ENCODE assay signal across 1 cellular context in the genomic region with DNA sequence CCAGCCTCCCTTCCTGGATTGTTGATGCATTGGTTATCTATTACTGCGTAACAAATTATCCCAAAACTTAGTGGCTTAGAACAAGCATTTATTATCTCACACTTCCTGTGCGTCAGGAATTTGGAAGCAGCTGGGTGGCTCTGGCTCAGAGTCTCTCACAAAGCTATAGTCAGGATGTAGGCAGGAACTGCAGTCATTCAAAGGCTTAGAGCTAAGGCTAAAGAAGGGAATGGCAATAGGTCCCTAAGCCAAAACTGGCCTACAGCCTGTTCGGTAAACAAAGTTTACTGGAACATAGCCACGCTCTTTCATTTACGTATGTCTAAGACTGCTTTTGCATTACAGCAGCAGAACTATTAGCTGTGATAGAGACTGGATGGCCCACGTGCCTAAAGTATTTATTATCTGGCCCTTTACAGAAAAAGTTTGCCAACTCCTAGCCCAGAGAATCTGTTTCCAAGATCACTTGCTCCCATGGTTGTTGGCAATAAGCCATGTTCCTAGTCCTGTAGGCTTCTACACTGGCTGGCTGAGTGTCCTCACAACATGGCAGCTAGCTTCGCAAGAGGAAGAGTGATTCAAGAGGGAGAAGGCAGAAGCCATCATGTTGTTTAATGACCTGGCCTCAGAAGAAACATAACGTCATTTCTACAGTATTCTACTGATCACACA.
TF ChIP-seq lines count a peak whose summit lies in the region.

No MANE protein-coding gene starts in this region.

TF ChIP-seq in GM23338, 12 proteins besides CTCF, POLR2A, EP300 and RAD21 (continued from another document):
- TF ChIP-seq, protein P1, sequence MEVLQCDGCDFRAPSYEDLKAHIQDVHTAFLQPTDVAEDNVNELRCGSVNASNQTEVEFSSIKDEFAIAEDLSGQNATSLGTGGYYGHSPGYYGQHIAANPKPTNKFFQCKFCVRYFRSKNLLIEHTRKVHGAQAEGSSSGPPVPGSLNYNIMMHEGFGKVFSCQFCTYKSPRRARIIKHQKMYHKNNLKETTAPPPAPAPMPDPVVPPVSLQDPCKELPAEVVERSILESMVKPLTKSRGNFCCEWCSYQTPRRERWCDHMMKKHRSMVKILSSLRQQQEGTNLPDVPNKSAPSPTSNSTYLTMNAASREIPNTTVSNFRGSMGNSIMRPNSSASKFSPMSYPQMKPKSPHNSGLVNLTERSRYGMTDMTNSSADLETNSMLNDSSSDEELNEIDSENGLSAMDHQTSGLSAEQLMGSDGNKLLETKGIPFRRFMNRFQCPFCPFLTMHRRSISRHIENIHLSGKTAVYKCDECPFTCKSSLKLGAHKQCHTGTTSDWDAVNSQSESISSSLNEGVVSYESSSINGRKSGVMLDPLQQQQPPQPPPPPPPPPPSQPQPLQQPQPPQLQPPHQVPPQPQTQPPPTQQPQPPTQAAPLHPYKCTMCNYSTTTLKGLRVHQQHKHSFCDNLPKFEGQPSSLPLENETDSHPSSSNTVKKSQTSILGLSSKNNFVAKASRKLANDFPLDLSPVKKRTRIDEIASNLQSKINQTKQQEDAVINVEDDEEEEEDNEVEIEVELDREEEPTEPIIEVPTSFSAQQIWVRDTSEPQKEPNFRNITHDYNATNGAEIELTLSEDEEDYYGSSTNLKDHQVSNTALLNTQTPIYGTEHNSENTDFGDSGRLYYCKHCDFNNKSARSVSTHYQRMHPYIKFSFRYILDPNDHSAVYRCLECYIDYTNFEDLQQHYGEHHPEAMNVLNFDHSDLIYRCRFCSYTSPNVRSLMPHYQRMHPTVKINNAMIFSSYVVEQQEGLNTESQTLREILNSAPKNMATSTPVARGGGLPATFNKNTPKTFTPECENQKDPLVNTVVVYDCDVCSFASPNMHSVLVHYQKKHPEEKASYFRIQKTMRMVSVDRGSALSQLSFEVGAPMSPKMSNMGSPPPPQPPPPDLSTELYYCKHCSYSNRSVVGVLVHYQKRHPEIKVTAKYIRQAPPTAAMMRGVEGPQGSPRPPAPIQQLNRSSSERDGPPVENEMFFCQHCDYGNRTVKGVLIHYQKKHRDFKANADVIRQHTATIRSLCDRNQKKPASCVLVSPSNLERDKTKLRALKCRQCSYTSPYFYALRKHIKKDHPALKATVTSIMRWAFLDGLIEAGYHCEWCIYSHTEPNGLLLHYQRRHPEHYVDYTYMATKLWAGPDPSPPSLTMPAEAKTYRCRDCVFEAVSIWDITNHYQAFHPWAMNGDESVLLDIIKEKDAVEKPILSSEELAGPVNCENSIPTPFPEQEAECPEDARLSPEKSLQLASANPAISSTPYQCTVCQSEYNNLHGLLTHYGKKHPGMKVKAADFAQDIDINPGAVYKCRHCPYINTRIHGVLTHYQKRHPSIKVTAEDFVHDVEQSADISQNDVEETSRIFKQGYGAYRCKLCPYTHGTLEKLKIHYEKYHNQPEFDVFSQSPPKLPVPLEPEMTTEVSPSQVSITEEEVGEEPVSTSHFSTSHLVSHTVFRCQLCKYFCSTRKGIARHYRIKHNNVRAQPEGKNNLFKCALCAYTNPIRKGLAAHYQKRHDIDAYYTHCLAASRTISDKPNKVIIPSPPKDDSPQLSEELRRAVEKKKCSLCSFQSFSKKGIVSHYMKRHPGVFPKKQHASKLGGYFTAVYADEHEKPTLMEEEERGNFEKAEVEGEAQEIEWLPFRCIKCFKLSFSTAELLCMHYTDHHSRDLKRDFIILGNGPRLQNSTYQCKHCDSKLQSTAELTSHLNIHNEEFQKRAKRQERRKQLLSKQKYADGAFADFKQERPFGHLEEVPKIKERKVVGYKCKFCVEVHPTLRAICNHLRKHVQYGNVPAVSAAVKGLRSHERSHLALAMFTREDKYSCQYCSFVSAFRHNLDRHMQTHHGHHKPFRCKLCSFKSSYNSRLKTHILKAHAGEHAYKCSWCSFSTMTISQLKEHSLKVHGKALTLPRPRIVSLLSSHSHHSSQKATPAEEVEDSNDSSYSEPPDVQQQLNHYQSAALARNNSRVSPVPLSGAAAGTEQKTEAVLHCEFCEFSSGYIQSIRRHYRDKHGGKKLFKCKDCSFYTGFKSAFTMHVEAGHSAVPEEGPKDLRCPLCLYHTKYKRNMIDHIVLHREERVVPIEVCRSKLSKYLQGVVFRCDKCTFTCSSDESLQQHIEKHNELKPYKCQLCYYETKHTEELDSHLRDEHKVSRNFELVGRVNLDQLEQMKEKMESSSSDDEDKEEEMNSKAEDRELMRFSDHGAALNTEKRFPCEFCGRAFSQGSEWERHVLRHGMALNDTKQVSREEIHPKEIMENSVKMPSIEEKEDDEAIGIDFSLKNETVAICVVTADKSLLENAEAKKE (CRISPR knock-in tag; IDR thresholded peaks at IDR 0.05) = no peak
- TF ChIP-seq ZNF331 (CRISPR knock-in tag; IDR thresholded peaks at IDR 0.05; ENCODE audit: low read depth) = no peak
- TF ChIP-seq JUNB (IDR thresholded peaks at IDR 0.05; ENCODE audit: unreplicated experiment) = no peak
- TF ChIP-seq ZNF114 (CRISPR knock-in tag; IDR thresholded peaks at IDR 0.05) = no peak
